ENCODE assay signal across 7 cellular contexts in genomic region chr22:21641417-21641794, GRCh38. TPM values are rescaled to one million over a fixed set of nuclear protein-coding genes. Genes with fewer than 3 reads are reported as not detected.
A peak's percentile ranks its signal among the peaks of the same experiment; 100 is the strongest.
DNase-seq lines count a peak whose midpoint lies in the region; ATAC-seq, FAIRE-seq and TF ChIP-seq lines count a peak whose summit lies in the region.

No MANE protein-coding gene starts in this region.

- TF ChIP-seq EP300 in HepG2 (IDR thresholded peaks at IDR 0.05; ENCODE audit: low read depth in 2 of 2, low read length in 2 of 2) (no peak), HepG2 (CRISPR knock-in tag; IDR thresholded peaks at IDR 0.05; ENCODE audit: borderline replicate concordance) (no peak)

- H3K4me1 Mint-ChIP-seq in GM23338, result peaks cover 15% of the 10 kb centered on the region

- CTCF ChIA-PET in PC-3 (lab: Charles Lee), result interaction anchor here (2.1 kb wide), 1 partner anchor 12 kb away, joined by 15 read pairs; the partner anchor contains the start of gene YDJC
- CTCF ChIA-PET in HepG2 (lab: Yijun Ruan, JAX; ENCODE audit: low intra/inter-chr PET ratio, low total read pairs), result interaction anchor here (1.6 to 3.0 kb wide), 3 partner anchors 12 to 47 kb away, joined by 3 to 16 read pairs (median 11); partner anchors contain the start of gene YDJC

- H3F3A ChIP-seq in GM23338 (replicated peaks; ENCODE audit: low read depth) (peaks cover 13% of the 10 kb centered on the region), PC-3 (ENCODE audit: low read length, unreplicated experiment) (no peaks in the 10 kb centered on the region)

- in situ Hi-C loops in HepG2 (cut with HindIII; ENCODE audit: extremely low pct_ligation_motif_present, low pct_unique_long_range_greater_than_20kb), result no loop called here

- peak overlapping the region; percentile 16 to 96; a peak in 3 of 4 replicates for H3K4me3 ChIP-seq in DND-41 (ENCODE audit: low read depth in 1 of 2, low read length in 2 of 2)
- peak overlapping the region; percentile 90 for H3K4me3 ChIP-seq in GM23338
- H3K4me3 ChIP-seq in PC-3 (ENCODE audit: low read length), result peak overlapping the region; percentile 88
- H3K4me3 ChIP-seq in choroid plexus epithelial cell (ENCODE audit: low read depth, low read length), result peak overlapping the region; percentile 63
- H3K4me3 ChIP-seq in HepG2 (replicated peaks in 1 of 3; ENCODE audit: insufficient read depth in 1 of 3, low read depth in 2 of 3, low read length in 3 of 3), result peak overlapping the region; percentile 40 to 85 (median 59); a peak in 5 of 6 replicates
- H3K4me3 ChIP-seq in testis, result peak overlapping the region; percentile 63 to 66

- peaks cover 26% of the 10 kb centered on the region for H3K79me2 ChIP-seq in DND-41 (ENCODE audit: insufficient read depth, low read length)
- no peaks in the 10 kb centered on the region for H3K79me2 ChIP-seq in GM23338 (replicated peaks; ENCODE audit: insufficient read depth)
- peaks cover 19% of the 10 kb centered on the region for H3K79me2 ChIP-seq in PC-3 (ENCODE audit: low read length)
- peaks cover 10% of the 10 kb centered on the region for H3K79me2 ChIP-seq in HepG2 (ENCODE audit: insufficient read depth, low read length)

- H3K4me2 ChIP-seq in DND-41 (ENCODE audit: insufficient read depth, low read length) (peak overlapping the region; percentile 80), GM23338 (peak overlapping the region; percentile 78), PC-3 (ENCODE audit: low read length) (peak overlapping the region; percentile 100), HepG2 (ENCODE audit: low read depth, low read length) (peak overlapping the region; percentile 96)

- peaks cover 16% of the 10 kb centered on the region for H3K36me3 Mint-ChIP-seq in GM23338 (ENCODE audit: low read depth)

- TF ChIP-seq POLR2A in HepG2 (IDR thresholded peaks at IDR 0.05; ENCODE audit: insufficient read depth in 1 of 2, low read depth in 2 of 2, low read length in 2 of 2) (no peak), testis (IDR thresholded peaks at IDR 0.05) (no peak)

- H3K27me3 ChIP-seq in DND-41 (ENCODE audit: insufficient read depth, low read length, poor library complexity), result no peaks in the 10 kb centered on the region
- H3K27me3 ChIP-seq in GM23338 (ENCODE audit: insufficient read depth), result peaks cover 8% of the 10 kb centered on the region
- no peaks in the 10 kb centered on the region for H3K27me3 ChIP-seq in PC-3 (ENCODE audit: low read length)
- no peaks in the 10 kb centered on the region; a peak in 2 of 5 replicates for H3K27me3 ChIP-seq in HepG2 (ENCODE audit: control insufficient read depth in 1 of 2, insufficient read depth in 2 of 2, low read length in 2 of 2)
- H3K27me3 ChIP-seq in testis, result no peaks in the 10 kb centered on the region

- H3K27ac ChIP-seq in DND-41 (ENCODE audit: low read length) (peak overlapping the region; percentile 75), GM23338 (ENCODE audit: low read depth) (no peak overlapping the region), PC-3 (ENCODE audit: low read length) (peak overlapping the region; percentile 67), HepG2 (ENCODE audit: extremely low read length, insufficient read depth, low read length) (peak overlapping the region; percentile 86), testis (peak overlapping the region in 1 of 2 donors; percentile 8)

- DNase-seq in DND-41, result no peak
- peak; percentile 68 for DNase-seq in GM23338 (ENCODE audit: low spot score)
- DNase-seq in PC-3, result peak; percentile 44
- peak; percentile 55 for DNase-seq in choroid plexus epithelial cell (ENCODE audit: low read depth)
- DNase-seq in HepG2 (ENCODE audit: low spot score), result peak; percentile 59
- peak; percentile 58 for DNase-seq in testis
- no peak for DNase-seq in stimulated activated CD4-positive, alpha-beta T cell treated with anti-CD3 and anti-CD28 coated beads, Interleukin-4, amount 100 ng/mL, for 24 hours

- WGBS in HepG2 (ENCODE audit: low lambda C conversion rate), result 0% methylated on average over 9 of the region's 9 CpGs
- 7 to 8% methylated on average over 7 to 9 of the region's 9 CpGs for WGBS in testis, 2 donors

- FAIRE-seq in HepG2 (lab: Jason Lieb, UNC), result peak; percentile 79

- intact Hi-C loops in PC-3 (cut with micrococcal nuclease) (no loop called here), HepG2 (cut with micrococcal nuclease; ENCODE audit: unreplicated experiment) (loop anchor here (5.0 kb wide), 1 partner anchor 49 kb away; no protein-coding TSS in a partner anchor), testis (cut with DNase I; ENCODE audit: low total_unique reads) (no loop called here)

- H3K9ac ChIP-seq in DND-41 (ENCODE audit: low read depth, low read length) (peak overlapping the region; percentile 94), PC-3 (ENCODE audit: low read length) (peak overlapping the region; percentile 97), HepG2 (ENCODE audit: insufficient read depth, low read depth, low read length) (peak overlapping the region; percentile 85)

- H3K27me3 Mint-ChIP-seq in GM23338 (ENCODE audit: insufficient read depth, low read depth, poor library complexity), result peaks cover 20% of the 10 kb centered on the region

- BruUV-seq in PC-3 (replicated peaks; lab: Mats Ljungman, UMichigan), result TSS peak; percentile 97
- BruUV-seq in HepG2 (replicated peaks; lab: Mats Ljungman, UMichigan), result TSS peak; percentile 98

- POLR2A ChIA-PET in PC-3 (lab: Charles Lee; ENCODE audit: unreplicated experiment), result interaction anchor here (0.5 to 1.0 kb wide), 4 partner anchors 12 to 44 kb away, joined by 3 to 7 read pairs (median 4); partner anchors contain the start of gene YDJC
- POLR2A ChIA-PET in HepG2 (lab: Yijun Ruan, JAX), result interaction anchor here (0.6 to 3.3 kb wide), 11 partner anchors 9 to 684 kb away, joined by 3 to 58 read pairs (median 5); partner anchors contain the start of genes CCDC116, PPIL2 and YDJC

- ATAC-seq in DND-41 (ENCODE audit: insufficient read depth, low read depth) (no peak), GM23338 (peak; percentile 13), PC-3 (peak; percentile 43), HepG2 (peak; percentile 29)

- no peaks in the 10 kb centered on the region for H3K9me3 Mint-ChIP-seq in GM23338

- H3K27ac Mint-ChIP-seq in GM23338, result peak overlapping the region; percentile 44; the same call in 1 of the 2 replicates

- H2AFZ ChIP-seq in DND-41 (ENCODE audit: low read depth, low read length) (peak overlapping the region; percentile 77), GM23338 (peak overlapping the region; percentile 85), PC-3 (ENCODE audit: low read length) (peak overlapping the region; percentile 96), HepG2 (ENCODE audit: low read length) (no peak overlapping the region)

- no peaks in the 10 kb centered on the region for H3K9me2 ChIP-seq in GM23338 (ENCODE audit: insufficient read depth)
- H3K9me2 ChIP-seq in PC-3 (replicated peaks; ENCODE audit: low read length), result no peaks in the 10 kb centered on the region

- H3K4me3 Mint-ChIP-seq in GM23338, result peak overlapping the region; percentile 84

- H4K20me1 ChIP-seq in DND-41 (ENCODE audit: insufficient read depth, low read length), result peaks cover 13% of the 10 kb centered on the region
- peaks cover 5% of the 10 kb centered on the region; the same call in 1 of the 2 replicates for H4K20me1 ChIP-seq in GM23338 (replicated peaks; ENCODE audit: insufficient read depth)
- H4K20me1 ChIP-seq in PC-3 (ENCODE audit: low read length), result peaks cover 6% of the 10 kb centered on the region; the same call in 1 of the 2 replicates
- H4K20me1 ChIP-seq in HepG2 (ENCODE audit: insufficient read depth, low read length), result no peaks in the 10 kb centered on the region

- peaks cover 36% of the 10 kb centered on the region for H3K4me1 ChIP-seq in DND-41 (ENCODE audit: insufficient read depth, low read length)
- peaks cover 7% of the 10 kb centered on the region; the same call in 1 of the 2 replicates for H3K4me1 ChIP-seq in GM23338 (ENCODE audit: insufficient read depth)
- H3K4me1 ChIP-seq in PC-3 (ENCODE audit: insufficient read depth, low read length), result peaks cover 15% of the 10 kb centered on the region
- H3K4me1 ChIP-seq in HepG2 (ENCODE audit: insufficient read depth, low read length), result peaks cover 61% of the 10 kb centered on the region
- H3K4me1 ChIP-seq in testis, result peaks cover 4% of the 10 kb centered on the region

- peaks cover 25% of the 10 kb centered on the region for H3K36me3 ChIP-seq in DND-41 (ENCODE audit: insufficient read depth, low read length)
- H3K36me3 ChIP-seq in GM23338 (ENCODE audit: insufficient read depth), result no peaks in the 10 kb centered on the region
- H3K36me3 ChIP-seq in PC-3 (ENCODE audit: low read depth, low read length), result no peaks in the 10 kb centered on the region
- peaks cover 0 to 12% of the 10 kb centered on the region in 2 experiments; a peak in 2 of 5 replicates for H3K36me3 ChIP-seq in HepG2 (replicated peaks in 1 of 2; ENCODE audit: control insufficient read depth in 1 of 2, insufficient read depth in 2 of 2, low read length in 2 of 2)
- no peaks in the 10 kb centered on the region for H3K36me3 ChIP-seq in testis (ENCODE audit: low read depth, missing control alignments)

- TF ChIP-seq CTCF in DND-41 (IDR thresholded peaks at IDR 0.05; ENCODE audit: borderline replicate concordance, extremely low read depth, low read length, poor library complexity, severe bottlenecking) (no peak), GM23338 (conservative IDR thresholded peaks at IDR 0.05; ENCODE audit: low read depth in 2 of 2) (peak; percentile 58 to 72), PC-3 (conservative IDR thresholded peaks at IDR 0.05; ENCODE audit: low read depth, low read length) (peak; percentile 54), choroid plexus epithelial cell (conservative IDR thresholded peaks at IDR 0.05; ENCODE audit: low read depth, low read length) (peak; percentile 55), HepG2 (CRISPR knock-in tag; IDR thresholded peaks at IDR 0.05) (peak; percentile 82), testis (IDR thresholded peaks at IDR 0.05) (peak in 1 of 3 experiments; percentile 12)

- TF ChIP-seq RAD21 in HepG2 (CRISPR knock-in tag; IDR thresholded peaks at IDR 0.05), result 0 out of 2 replicates have a peak, but pooled peaks have one; percentile 9

- H3K9me3 ChIP-seq in DND-41 (ENCODE audit: insufficient read depth, low read length, severe bottlenecking) (no peaks in the 10 kb centered on the region), PC-3 (ENCODE audit: low read length) (no peaks in the 10 kb centered on the region), HepG2 (ENCODE audit: low read length) (no peaks in the 10 kb centered on the region), testis (no peaks in the 10 kb centered on the region)

RNA-seq across cellular contexts. Expression of gene SDF2L1, which starts 0.7 kb away (rescaled TPM):
- total RNA-seq in GM23338 (2014; rRNA removed; shearing (Covaris generic)), result 60.3 and 62.3 TPM in 2 replicates
- polyA plus RNA-seq in GM23338 (2016; fragmentation: Nextera tagmentation; extraction: Ambion mirVana) (72.7 and 74.8 TPM in 2 replicates), HepG2 (2011; rRNA removed) (16.6 and 18.0 TPM in 2 replicates), testis (ENCODE audit: insufficient read depth, low read depth, low replicate concordance) (23.9 TPM)
- total RNA-seq in PC-3 (2014; rRNA removed) (180 and 214 TPM in 2 replicates), HepG2 (2016; rRNA removed; fragmentation: Illumina TruSeq; extraction: Trizol) (39.7 and 57.4 TPM in 2 replicates), testis (10 to 100 TPM; 33.0 to 34.3 TPM)
- 33.2 and 40.3 TPM in 2 replicates for total RNA-seq in HepG2 (2016; cell fraction: cytosol; rRNA removed; fragmentation: Illumina TruSeq; extraction: Trizol; ENCODE audit: low read depth)
- 40.0 and 62.7 TPM in 2 replicates for total RNA-seq in HepG2 (2016; cell fraction: insoluble cytoplasmic fraction; rRNA removed; fragmentation: Illumina TruSeq; extraction: Trizol)
- total RNA-seq in HepG2 (2016; cell fraction: membrane; rRNA removed; fragmentation: Illumina TruSeq; extraction: Trizol), result 45.7 and 54.6 TPM in 2 replicates
- 34.2 and 40.4 TPM in 2 replicates for total RNA-seq in HepG2 (2016; cell fraction: nucleus; rRNA removed; fragmentation: Illumina TruSeq; extraction: Trizol)
- 15.2 and 26.9 TPM in 2 replicates for polyA plus RNA-seq in HepG2 (2011; cell fraction: cytosol; rRNA removed)
- polyA plus RNA-seq in HepG2 (2011; cell fraction: nucleus; rRNA removed), result 10.9 and 11.0 TPM in 2 replicates
- 13.3 and 21.0 TPM in 2 replicates for polyA plus RNA-seq in HepG2 (2012)
- 42.3 and 50.0 TPM in 2 replicates for polyA plus RNA-seq in HepG2 (2016; cell fraction: cytosol; fragmentation: Illumina TruSeq; extraction: Trizol; ENCODE audit: low read depth)
- 46.2 TPM in 2 replicates for polyA plus RNA-seq in HepG2 (2016; cell fraction: insoluble cytoplasmic fraction; fragmentation: Illumina TruSeq; extraction: Trizol; ENCODE audit: low read depth)
- 43.9 and 48.5 TPM in 2 replicates for polyA plus RNA-seq in HepG2 (2016; cell fraction: membrane; fragmentation: Illumina TruSeq; extraction: Trizol; ENCODE audit: low read depth)
- 73.9 and 89.3 TPM in 2 replicates for polyA plus RNA-seq in HepG2 (2016; cell fraction: nucleus; fragmentation: Illumina TruSeq; extraction: Trizol; ENCODE audit: insufficient read depth, low read depth)
- polyA minus RNA-seq in HepG2 (2011; rRNA and poly(A)+ RNA removed; ENCODE audit: low replicate concordance), result 24.5 and 32.2 TPM in 2 replicates
- 8.3 and 14.1 TPM in 2 replicates for polyA minus RNA-seq in HepG2 (2011; cell fraction: cytosol; rRNA and poly(A)+ RNA removed)
- 2.6 and 5.5 TPM in 2 replicates for polyA minus RNA-seq in HepG2 (2011; cell fraction: nucleus; rRNA and poly(A)+ RNA removed)

RNA-seq across cellular contexts. Expression of gene CCDC116, which starts 8.8 kb away (rescaled TPM):
- total RNA-seq in GM23338 (2014; rRNA removed; shearing (Covaris generic)), result 0.14 TPM in 1 of 2 replicates, not detected in the other
- 0.35 TPM in 1 of 2 replicates, not detected in the other for polyA plus RNA-seq in GM23338 (2016; fragmentation: Nextera tagmentation; extraction: Ambion mirVana)
- total RNA-seq in PC-3 (2014; rRNA removed), result not detected in 2 replicates
- total RNA-seq in HepG2 (2016; rRNA removed; fragmentation: Illumina TruSeq; extraction: Trizol), result 0.33 TPM in 1 of 2 replicates, not detected in the other
- 0.09 TPM in 1 of 2 replicates, not detected in the other for total RNA-seq in HepG2 (2016; cell fraction: cytosol; rRNA removed; fragmentation: Illumina TruSeq; extraction: Trizol; ENCODE audit: low read depth)
- 0.13 and 0.15 TPM in 2 replicates for total RNA-seq in HepG2 (2016; cell fraction: insoluble cytoplasmic fraction; rRNA removed; fragmentation: Illumina TruSeq; extraction: Trizol)
- total RNA-seq in HepG2 (2016; cell fraction: membrane; rRNA removed; fragmentation: Illumina TruSeq; extraction: Trizol), result 0.28 TPM in 1 of 2 replicates, not detected in the other
- total RNA-seq in HepG2 (2016; cell fraction: nucleus; rRNA removed; fragmentation: Illumina TruSeq; extraction: Trizol), result 0.19 and 0.28 TPM in 2 replicates
- 0.05 and 0.15 TPM in 2 replicates for polyA plus RNA-seq in HepG2 (2011; rRNA removed)
- 0.04 and 0.13 TPM in 2 replicates for polyA plus RNA-seq in HepG2 (2011; cell fraction: cytosol; rRNA removed)
- 0.78 and 0.79 TPM in 2 replicates for polyA plus RNA-seq in HepG2 (2011; cell fraction: nucleus; rRNA removed)
- polyA plus RNA-seq in HepG2 (2012), result 0.05 and 0.15 TPM in 2 replicates
- 0.05 and 0.07 TPM in 2 replicates for polyA plus RNA-seq in HepG2 (2016; cell fraction: cytosol; fragmentation: Illumina TruSeq; extraction: Trizol; ENCODE audit: low read depth)
- 0.17 TPM in 1 of 2 replicates, not detected in the other for polyA plus RNA-seq in HepG2 (2016; cell fraction: insoluble cytoplasmic fraction; fragmentation: Illumina TruSeq; extraction: Trizol; ENCODE audit: low read depth)
- 0.16 TPM in 1 of 2 replicates, not detected in the other for polyA plus RNA-seq in HepG2 (2016; cell fraction: membrane; fragmentation: Illumina TruSeq; extraction: Trizol; ENCODE audit: low read depth)
- 0.64 and 0.97 TPM in 2 replicates for polyA plus RNA-seq in HepG2 (2016; cell fraction: nucleus; fragmentation: Illumina TruSeq; extraction: Trizol; ENCODE audit: insufficient read depth, low read depth)
- polyA minus RNA-seq in HepG2 (2011; rRNA and poly(A)+ RNA removed; ENCODE audit: low replicate concordance), result 0.07 and 0.12 TPM in 2 replicates
- polyA minus RNA-seq in HepG2 (2011; cell fraction: cytosol; rRNA and poly(A)+ RNA removed), result not detected in 2 replicates
- polyA minus RNA-seq in HepG2 (2011; cell fraction: nucleus; rRNA and poly(A)+ RNA removed), result 0.39 and 0.50 TPM in 2 replicates
- 10 to 100 TPM; 16.0 to 28.6 TPM for total RNA-seq in testis
- polyA plus RNA-seq in testis (ENCODE audit: insufficient read depth, low read depth, low replicate concordance), result 54.0 TPM

RNA-seq across cellular contexts. Expression of gene YDJC, which starts 11.6 kb away (rescaled TPM):
- 58.8 and 83.7 TPM in 2 replicates for total RNA-seq in GM23338 (2014; rRNA removed; shearing (Covaris generic))
- 53.3 and 58.4 TPM in 2 replicates for polyA plus RNA-seq in GM23338 (2016; fragmentation: Nextera tagmentation; extraction: Ambion mirVana)
- 79.4 and 122 TPM in 2 replicates for total RNA-seq in PC-3 (2014; rRNA removed)
- total RNA-seq in HepG2 (2016; rRNA removed; fragmentation: Illumina TruSeq; extraction: Trizol), result 27.0 and 32.0 TPM in 2 replicates
- 18.2 and 18.6 TPM in 2 replicates for total RNA-seq in HepG2 (2016; cell fraction: cytosol; rRNA removed; fragmentation: Illumina TruSeq; extraction: Trizol; ENCODE audit: low read depth)
- 28.2 and 30.6 TPM in 2 replicates for total RNA-seq in HepG2 (2016; cell fraction: insoluble cytoplasmic fraction; rRNA removed; fragmentation: Illumina TruSeq; extraction: Trizol)
- 30.4 and 39.2 TPM in 2 replicates for total RNA-seq in HepG2 (2016; cell fraction: membrane; rRNA removed; fragmentation: Illumina TruSeq; extraction: Trizol)
- total RNA-seq in HepG2 (2016; cell fraction: nucleus; rRNA removed; fragmentation: Illumina TruSeq; extraction: Trizol), result 14.3 and 16.0 TPM in 2 replicates
- polyA plus RNA-seq in HepG2 (2011; rRNA removed), result 15.3 and 19.9 TPM in 2 replicates
- polyA plus RNA-seq in HepG2 (2011; cell fraction: cytosol; rRNA removed), result 15.7 and 30.3 TPM in 2 replicates
- polyA plus RNA-seq in HepG2 (2011; cell fraction: nucleus; rRNA removed), result 42.4 and 43.1 TPM in 2 replicates
- 10.8 and 14.7 TPM in 2 replicates for polyA plus RNA-seq in HepG2 (2012)
- 20.1 and 25.1 TPM in 2 replicates for polyA plus RNA-seq in HepG2 (2016; cell fraction: cytosol; fragmentation: Illumina TruSeq; extraction: Trizol; ENCODE audit: low read depth)
- 30.6 and 33.5 TPM in 2 replicates for polyA plus RNA-seq in HepG2 (2016; cell fraction: insoluble cytoplasmic fraction; fragmentation: Illumina TruSeq; extraction: Trizol; ENCODE audit: low read depth)
- polyA plus RNA-seq in HepG2 (2016; cell fraction: membrane; fragmentation: Illumina TruSeq; extraction: Trizol; ENCODE audit: low read depth), result 32.1 and 32.9 TPM in 2 replicates
- polyA plus RNA-seq in HepG2 (2016; cell fraction: nucleus; fragmentation: Illumina TruSeq; extraction: Trizol; ENCODE audit: insufficient read depth, low read depth), result 31.4 and 34.1 TPM in 2 replicates
- 24.6 and 29.4 TPM in 2 replicates for polyA minus RNA-seq in HepG2 (2011; rRNA and poly(A)+ RNA removed; ENCODE audit: low replicate concordance)
- 8.5 and 10.8 TPM in 2 replicates for polyA minus RNA-seq in HepG2 (2011; cell fraction: cytosol; rRNA and poly(A)+ RNA removed)
- 11.7 and 13.1 TPM in 2 replicates for polyA minus RNA-seq in HepG2 (2011; cell fraction: nucleus; rRNA and poly(A)+ RNA removed)
- 10 to 100 TPM; 36.5 to 37.1 TPM for total RNA-seq in testis
- 9.9 TPM for polyA plus RNA-seq in testis (ENCODE audit: insufficient read depth, low read depth, low replicate concordance)

RNA-seq across cellular contexts. Expression of gene PPIL2, which starts 24.4 kb away (rescaled TPM):
- total RNA-seq in GM23338 (2014; rRNA removed; shearing (Covaris generic)), result 30.7 and 34.1 TPM in 2 replicates
- polyA plus RNA-seq in GM23338 (2016; fragmentation: Nextera tagmentation; extraction: Ambion mirVana) (21.6 and 23.0 TPM in 2 replicates), HepG2 (2011; rRNA removed) (56.1 and 59.4 TPM in 2 replicates), testis (ENCODE audit: insufficient read depth, low read depth, low replicate concordance) (35.5 TPM)
- total RNA-seq in PC-3 (2014; rRNA removed) (32.3 and 33.7 TPM in 2 replicates), HepG2 (2016; rRNA removed; fragmentation: Illumina TruSeq; extraction: Trizol) (31.6 and 31.9 TPM in 2 replicates), testis (10 to 100 TPM; 64.6 to 65.3 TPM)
- 9.2 and 10.5 TPM in 2 replicates for total RNA-seq in HepG2 (2016; cell fraction: cytosol; rRNA removed; fragmentation: Illumina TruSeq; extraction: Trizol; ENCODE audit: low read depth)
- total RNA-seq in HepG2 (2016; cell fraction: insoluble cytoplasmic fraction; rRNA removed; fragmentation: Illumina TruSeq; extraction: Trizol), result 23.6 and 33.0 TPM in 2 replicates
- 9.1 and 9.4 TPM in 2 replicates for total RNA-seq in HepG2 (2016; cell fraction: membrane; rRNA removed; fragmentation: Illumina TruSeq; extraction: Trizol)
- total RNA-seq in HepG2 (2016; cell fraction: nucleus; rRNA removed; fragmentation: Illumina TruSeq; extraction: Trizol), result 42.7 and 45.7 TPM in 2 replicates
- 22.8 and 28.5 TPM in 2 replicates for polyA plus RNA-seq in HepG2 (2011; cell fraction: cytosol; rRNA removed)
- 197 and 240 TPM in 2 replicates for polyA plus RNA-seq in HepG2 (2011; cell fraction: nucleus; rRNA removed)
- polyA plus RNA-seq in HepG2 (2012), result 26.0 and 29.4 TPM in 2 replicates
- polyA plus RNA-seq in HepG2 (2016; cell fraction: cytosol; fragmentation: Illumina TruSeq; extraction: Trizol; ENCODE audit: low read depth), result 2.5 and 3.3 TPM in 2 replicates
- 30.7 and 39.2 TPM in 2 replicates for polyA plus RNA-seq in HepG2 (2016; cell fraction: insoluble cytoplasmic fraction; fragmentation: Illumina TruSeq; extraction: Trizol; ENCODE audit: low read depth)
- polyA plus RNA-seq in HepG2 (2016; cell fraction: membrane; fragmentation: Illumina TruSeq; extraction: Trizol; ENCODE audit: low read depth), result 6.2 and 7.6 TPM in 2 replicates
- polyA plus RNA-seq in HepG2 (2016; cell fraction: nucleus; fragmentation: Illumina TruSeq; extraction: Trizol; ENCODE audit: insufficient read depth, low read depth), result 66.3 and 80.1 TPM in 2 replicates
- polyA minus RNA-seq in HepG2 (2011; rRNA and poly(A)+ RNA removed; ENCODE audit: low replicate concordance), result 22.5 and 39.0 TPM in 2 replicates
- 15.4 and 16.6 TPM in 2 replicates for polyA minus RNA-seq in HepG2 (2011; cell fraction: cytosol; rRNA and poly(A)+ RNA removed)
- polyA minus RNA-seq in HepG2 (2011; cell fraction: nucleus; rRNA and poly(A)+ RNA removed), result 108 and 114 TPM in 2 replicates

Comparison
In these comparisons a context has a peak if more than half of its experiments do, and no peak if none do; other contexts are left out.
1. DNase-seq: peak in GM23338 (single experiment), PC-3 (single experiment), choroid plexus epithelial cell (single experiment), HepG2 (single experiment) and testis (single experiment); none in DND-41 (single experiment) and stimulated activated CD4-positive, alpha-beta T cell treated with anti-CD3 and anti-CD28 coated beads, Interleukin-4, amount 100 ng/mL, for 24 hours (single experiment).
2. RNA of gene CCDC116, which starts 8.8 kb away (total RNA-seq): 16.0 to 28.6 TPM in testis; 0.09 to 0.33 TPM in HepG2, 0.14 TPM in GM23338 and not detected in PC-3; every median in the first group is over 10 times any median in the second.
3. Peak in every context shown above with its lines, with median percentiles within 50 percentile points of each other: H3K4me2 ChIP-seq, H3K4me3 ChIP-seq and H3K9ac ChIP-seq.